1 cellular context compared by ENCODE assay signal in genomic region chr1:27489973-27490741, GRCh38.
TF ChIP-seq lines count a peak whose summit lies in the region.

Gene WASF2, minus strand, starts transcription at chr1:27490167. Its CDS starts 61,277 bp downstream, at chr1:27428890.

TF ChIP-seq in HepG2, 621 proteins besides CTCF, POLR2A, EP300 and RAD21 (continued from another document and continues in another):
- TF ChIP-seq ZBTB49 (CRISPR knock-in tag; IDR thresholded peaks at IDR 0.05; ENCODE audit: borderline replicate concordance) (0 out of 2 replicates have a peak, but pooled peaks have one; percentile 65), ARNTL (CRISPR knock-in tag; IDR thresholded peaks at IDR 0.05) (peak; percentile 30; the same call in 1 of the 2 replicates), JUND (CRISPR knock-in tag; IDR thresholded peaks at IDR 0.05) (peak; percentile 74; the same call in 1 of the 2 replicates), SMC3 (IDR thresholded peaks at IDR 0.05; ENCODE audit: low read length) (no peak), KLF12 (CRISPR knock-in tag; IDR thresholded peaks at IDR 0.05; ENCODE audit: borderline replicate concordance) (peak; percentile 99), ZNF362 (CRISPR knock-in tag; IDR thresholded peaks at IDR 0.05; ENCODE audit: borderline replicate concordance) (no peak), ZBED4 (CRISPR knock-in tag; IDR thresholded peaks at IDR 0.05; ENCODE audit: borderline replicate concordance) (0 out of 2 replicates have a peak, but pooled peaks have one; percentile 42), LCORL (IDR thresholded peaks at IDR 0.05) (no peak), LCORL (CRISPR knock-in tag; IDR thresholded peaks at IDR 0.05) (peak; percentile 22; the same call in 1 of the 2 replicates), SRSF9 (IDR thresholded peaks at IDR 0.05; ENCODE audit: borderline replicate concordance, insufficient read depth, low read depth, low read length, poor library complexity, severe bottlenecking) (no peak), ZNF503 (CRISPR knock-in tag; IDR thresholded peaks at IDR 0.05) (peak; percentile 46; the same call in 1 of the 2 replicates), ZNF225 (CRISPR knock-in tag; IDR thresholded peaks at IDR 0.05) (no peak), KLF15 (CRISPR knock-in tag; IDR thresholded peaks at IDR 0.05; ENCODE audit: borderline replicate concordance) (peak; percentile 93; the same call in 1 of the 2 replicates), ZNF513 (CRISPR knock-in tag; conservative IDR thresholded peaks at IDR 0.05) (no peak), ELK4 (CRISPR knock-in tag; IDR thresholded peaks at IDR 0.05; ENCODE audit: borderline replicate concordance) (no peak), NPAS2 (CRISPR knock-in tag; IDR thresholded peaks at IDR 0.05; ENCODE audit: borderline replicate concordance) (no peak), ZBTB14 (CRISPR knock-in tag; IDR thresholded peaks at IDR 0.05) (no peak), RCOR2 (CRISPR knock-in tag; IDR thresholded peaks at IDR 0.05) (no peak), JARID2 (CRISPR knock-in tag; IDR thresholded peaks at IDR 0.05; ENCODE audit: insufficient replicate concordance) (no peak), ZNF142 (CRISPR knock-in tag; IDR thresholded peaks at IDR 0.05) (no peak), ZNF792 (CRISPR knock-in tag; IDR thresholded peaks at IDR 0.05) (0 out of 2 replicates have a peak, but pooled peaks have one; percentile 56), ZNF567 (CRISPR knock-in tag; IDR thresholded peaks at IDR 0.05; ENCODE audit: borderline replicate concordance) (peak; percentile 50; the same call in 1 of the 2 replicates), KLF13 (CRISPR knock-in tag; IDR thresholded peaks at IDR 0.05) (no peak), ZNF432 (CRISPR knock-in tag; IDR thresholded peaks at IDR 0.05; ENCODE audit: borderline replicate concordance) (no peak), HDAC2 (CRISPR knock-in tag; IDR thresholded peaks at IDR 0.05) (no peak; the same call in 1 of the 2 replicates), RBM39 (IDR thresholded peaks at IDR 0.05; ENCODE audit: low read depth, low read length, poor library complexity, severe bottlenecking) (no peak), SP5 (CRISPR knock-in tag; IDR thresholded peaks at IDR 0.05; ENCODE audit: borderline replicate concordance, low read depth) (peak; percentile 46; the same call in 1 of the 2 replicates), ARNT (IDR thresholded peaks at IDR 0.05) (no peak), HOXA5 (CRISPR knock-in tag; IDR thresholded peaks at IDR 0.05) (peak; percentile 64), NAIF1 (CRISPR knock-in tag; IDR thresholded peaks at IDR 0.05; ENCODE audit: borderline replicate concordance) (peak; percentile 100), ZNF281 (CRISPR knock-in tag; IDR thresholded peaks at IDR 0.05; ENCODE audit: borderline replicate concordance) (no peak)
